Comparison of ENCODE assay signal across 8 cellular contexts in genomic region chr5:169581580-169582227, GRCh38. TPM values are rescaled to one million over a fixed set of nuclear protein-coding genes. Genes with fewer than 3 reads are reported as not detected.
DNase-seq lines count a peak whose midpoint lies in the region; ATAC-seq, FAIRE-seq and TF ChIP-seq lines count a peak whose summit lies in the region.

No MANE protein-coding gene starts in this region.

- no peaks in the 10 kb centered on the region for H3K9me3 Mint-ChIP-seq in activated T-cell treated with anti-CD3 and anti-CD28 coated beads, Interleukin-2, amount 50 U/mL, for 72 hours

- H3K4me3 ChIP-seq in foreskin fibroblast (ENCODE audit: low read depth in 1 of 2, low read length in 2 of 2) (no peak overlapping the region), pancreas (no peak overlapping the region), upper lobe of right lung (no peak overlapping the region)

- H3K4me3 Mint-ChIP-seq in activated T-cell treated with anti-CD3 and anti-CD28 coated beads, Interleukin-2, amount 50 U/mL, for 72 hours = no peak overlapping the region

- FAIRE-seq in RCC 7860 (lab: Jason Lieb, UNC) (peak; percentile 55), pancreas (lab: Jason Lieb, UNC) (no peak)

- H3K4me1 ChIP-seq in pancreas (peaks cover 0 to 3% (median 2%) of the 10 kb centered on the region in 3 donors), upper lobe of right lung (peaks cover 7% of the 10 kb centered on the region)

- WGBS in pancreas, 2 donors = 12 to 16% methylated on average over 6 of the region's 6 CpGs

- peak in 9 of 14 donors; percentile 1 to 33 (median 11) for DNase-seq in C1 segment of cervical spinal cord (lab: John Stamatoyannopoulos, UW)
- DNase-seq in RCC 7860 (ENCODE audit: low spot score) = peak; percentile 60
- peak; percentile 65 to 68 for DNase-seq in activated T-cell treated with anti-CD3 and anti-CD28 coated beads, Interleukin-2, amount 50 U/mL, for 72 hours
- DNase-seq in foreskin fibroblast = peak; percentile 58 to 86
- peak in 3 of 6 donors; percentile 26 to 58 (median 43) for DNase-seq in pancreas
- no peak for DNase-seq in upper lobe of right lung

- H3K36me3 Mint-ChIP-seq in activated T-cell treated with anti-CD3 and anti-CD28 coated beads, Interleukin-2, amount 50 U/mL, for 72 hours (ENCODE audit: insufficient read depth in 2 of 2) = peaks cover 0 to 2% of the 10 kb centered on the region in 2 donors

- H3K36me3 ChIP-seq in pancreas (no peaks in the 10 kb centered on the region), upper lobe of right lung (no peaks in the 10 kb centered on the region)

- H3K27ac Mint-ChIP-seq in activated T-cell treated with anti-CD3 and anti-CD28 coated beads, Interleukin-2, amount 50 U/mL, for 72 hours = no peak overlapping the region

- no peak overlapping the region for H3K27ac ChIP-seq in pancreas
- no peak overlapping the region for H3K27ac ChIP-seq in upper lobe of right lung

- no peaks in the 10 kb centered on the region for H3K27me3 ChIP-seq in pancreas
- no peaks in the 10 kb centered on the region for H3K27me3 ChIP-seq in upper lobe of right lung

- H3K9me3 ChIP-seq in pancreas (no peaks in the 10 kb centered on the region), upper lobe of right lung (no peaks in the 10 kb centered on the region)

- peaks cover 9% of the 10 kb centered on the region for H3K27me3 Mint-ChIP-seq in activated T-cell treated with anti-CD3 and anti-CD28 coated beads, Interleukin-2, amount 50 U/mL, for 72 hours (ENCODE audit: low read depth)

- intact Hi-C loops in pancreas (cut with DNase I) = no loop called here
- intact Hi-C loops in upper lobe of right lung (cut with DNase I) = no loop called here

- peaks cover 46% of the 10 kb centered on the region for H3K4me1 Mint-ChIP-seq in activated T-cell treated with anti-CD3 and anti-CD28 coated beads, Interleukin-2, amount 50 U/mL, for 72 hours (ENCODE audit: low read depth)

- TF ChIP-seq CTCF in foreskin fibroblast (IDR thresholded peaks at IDR 0.05; ENCODE audit: low read depth, low read length) = peak; percentile 52
- peak; percentile 63 to 81 (median 74) for TF ChIP-seq CTCF in pancreas (IDR thresholded peaks at IDR 0.05)
- TF ChIP-seq CTCF in upper lobe of right lung (IDR thresholded peaks at IDR 0.05) = peak; percentile 88

- ATAC-seq in GM18870 (IDR thresholded peaks at IDR 0.05; ENCODE audit: unreplicated experiment) = peak; percentile 38
- peak; percentile 50 for ATAC-seq in HG03378 (IDR thresholded peaks at IDR 0.05; ENCODE audit: unreplicated experiment)
- ATAC-seq in activated T-cell treated with anti-CD3 and anti-CD28 coated beads, Interleukin-2, amount 50 U/mL, for 72 hours (replicated peaks in 1 of 2) = peak; percentile 31 to 35
- peak; percentile 37 to 65 (median 60) for ATAC-seq in pancreas
- peak; percentile 61 for ATAC-seq in upper lobe of right lung

RNA-seq across cellular contexts. Expression of gene SPDL1, which starts 1.9 kb away (rescaled TPM):
- 10 to 100 TPM; 28.7 to 50.6 TPM for total RNA-seq in activated T-cell treated with anti-CD3 and anti-CD28 coated beads, Interleukin-2, amount 50 U/mL, for 72 hours
- total RNA-seq in pancreas (1 to 10 TPM; 2.1 to 4.3 (median 2.7) TPM), upper lobe of right lung (3.5 TPM)
- 1 to 10 TPM; 2.0 to 4.8 TPM for polyA plus RNA-seq in pancreas

RNA-seq across cellular contexts. Expression of gene DOCK2, which starts 55.4 kb away (rescaled TPM):
- total RNA-seq in activated T-cell treated with anti-CD3 and anti-CD28 coated beads, Interleukin-2, amount 50 U/mL, for 72 hours = 100 to 1,000 TPM; 242 to 245 TPM
- total RNA-seq in pancreas = 10 to 100 TPM in 1 of 6 donors, 1 to 10 TPM in 5; 1.5 to 15.6 (median 3.4) TPM
- 1 to 10 TPM in 1 of 2 donors, under 1 TPM in 1; 0.73 to 1.1 TPM for polyA plus RNA-seq in pancreas
- total RNA-seq in upper lobe of right lung = 65.4 TPM
